ENCODE assay signal across 16 cellular contexts in genomic region chr1:96967311-96967710, GRCh38.
"Had no signal": no experiment of that assay in that cellular context is flagged by ENCODE, and none has a peak within 500 bp of the region (broad histone marks: within the 10 kb centered on the region; RNA-seq: fewer than 3 reads in every experiment).

No MANE protein-coding gene starts in this region.

- H3K27me3 ChIP-seq: ascending aorta, ovary had no signal

- DNase-seq: activated T-cell treated with anti-CD3 and anti-CD28 coated beads for 4 hours; effector CD4-positive, alpha-beta T cell; foreskin fibroblast; lower lobe of right lung; spleen; stimulated activated CD4-positive, alpha-beta T cell treated with anti-CD3 and anti-CD28 coated beads, Interleukin-4, amount 100 ng/mL, for 1 hour had no signal

- H3K27ac Mint-ChIP-seq: activated CD4-positive, alpha-beta memory T cell treated with anti-CD3 and anti-CD28 coated beads, Interleukin-2, amount 10 ng/mL, durations not matched to agents 7 days and 5 days; activated CD4-positive, alpha-beta T cell treated with anti-CD3 and anti-CD28 coated beads, Interleukin-2, amount 10 ng/mL, durations not matched to agents 24 days and 14 days; activated naive CD4-positive, alpha-beta T cell treated with anti-CD3 and anti-CD28 coated beads, Interleukin-2, amount 50 U/mL, for 24 hours; activated T-helper 1 cell treated with anti-CD3 and anti-CD28 coated beads, Interleukin-12 subunit alpha, Interleukin-12 subunit beta, Interleukin-2, Interleukin-4 antibody, amounts not matched to agents 30 ng/mL and 10 ng/mL and 1 ng/mL, durations not matched to agents 14 hours and 24 hours and 36 hours; naive thymus-derived CD8-positive, alpha-beta T cell; type B pancreatic cell had no signal

- H3K4me1 Mint-ChIP-seq: activated CD4-positive, alpha-beta memory T cell treated with anti-CD3 and anti-CD28 coated beads, Interleukin-2, amount 10 ng/mL, durations not matched to agents 7 days and 5 days; activated CD4-positive, alpha-beta T cell treated with anti-CD3 and anti-CD28 coated beads, Interleukin-2, amount 10 ng/mL, durations not matched to agents 24 days and 14 days; activated naive CD4-positive, alpha-beta T cell treated with anti-CD3 and anti-CD28 coated beads, Interleukin-2, amount 50 U/mL, for 24 hours; naive thymus-derived CD8-positive, alpha-beta T cell had no signal

- H3K4me3 Mint-ChIP-seq: activated CD4-positive, alpha-beta memory T cell treated with anti-CD3 and anti-CD28 coated beads, Interleukin-2, amount 10 ng/mL, durations not matched to agents 7 days and 5 days; activated CD4-positive, alpha-beta T cell treated with anti-CD3 and anti-CD28 coated beads, Interleukin-2, amount 10 ng/mL, durations not matched to agents 24 days and 14 days; activated naive CD4-positive, alpha-beta T cell treated with anti-CD3 and anti-CD28 coated beads, Interleukin-2, amount 50 U/mL, for 24 hours; activated T-helper 1 cell treated with anti-CD3 and anti-CD28 coated beads, Interleukin-12 subunit alpha, Interleukin-12 subunit beta, Interleukin-2, Interleukin-4 antibody, amounts not matched to agents 30 ng/mL and 10 ng/mL and 1 ng/mL, durations not matched to agents 14 hours and 24 hours and 36 hours; naive thymus-derived CD8-positive, alpha-beta T cell; type B pancreatic cell had no signal

- H3K36me3 Mint-ChIP-seq: activated naive CD4-positive, alpha-beta T cell treated with anti-CD3 and anti-CD28 coated beads, Interleukin-2, amount 50 U/mL, for 24 hours; naive thymus-derived CD8-positive, alpha-beta T cell; type B pancreatic cell had no signal

- H3K27ac ChIP-seq: ascending aorta, lower lobe of right lung, ovary, prostate gland, spleen, thoracic aorta had no signal

- H3K36me3 ChIP-seq: ascending aorta, lower lobe of right lung, ovary, prostate gland, spleen, thoracic aorta had no signal

- H3K9me3 Mint-ChIP-seq: activated CD4-positive, alpha-beta memory T cell treated with anti-CD3 and anti-CD28 coated beads, Interleukin-2, amount 10 ng/mL, durations not matched to agents 7 days and 5 days; activated CD4-positive, alpha-beta T cell treated with anti-CD3 and anti-CD28 coated beads, Interleukin-2, amount 10 ng/mL, durations not matched to agents 24 days and 14 days; activated naive CD4-positive, alpha-beta T cell treated with anti-CD3 and anti-CD28 coated beads, Interleukin-2, amount 50 U/mL, for 24 hours; activated T-helper 1 cell treated with anti-CD3 and anti-CD28 coated beads, Interleukin-12 subunit alpha, Interleukin-12 subunit beta, Interleukin-2, Interleukin-4 antibody, amounts not matched to agents 30 ng/mL and 10 ng/mL and 1 ng/mL, durations not matched to agents 14 hours and 24 hours and 36 hours; naive thymus-derived CD8-positive, alpha-beta T cell; type B pancreatic cell had no signal

- H3K4me1 ChIP-seq: prostate gland, spleen had no signal

- H3K4me3 ChIP-seq: ascending aorta, lower lobe of right lung, ovary, prostate gland, spleen, thoracic aorta had no signal

- H3K9me3 ChIP-seq: ascending aorta, lower lobe of right lung, ovary, prostate gland, spleen, thoracic aorta had no signal
